18 cellular contexts compared by ENCODE assay signal in the genomic region with DNA sequence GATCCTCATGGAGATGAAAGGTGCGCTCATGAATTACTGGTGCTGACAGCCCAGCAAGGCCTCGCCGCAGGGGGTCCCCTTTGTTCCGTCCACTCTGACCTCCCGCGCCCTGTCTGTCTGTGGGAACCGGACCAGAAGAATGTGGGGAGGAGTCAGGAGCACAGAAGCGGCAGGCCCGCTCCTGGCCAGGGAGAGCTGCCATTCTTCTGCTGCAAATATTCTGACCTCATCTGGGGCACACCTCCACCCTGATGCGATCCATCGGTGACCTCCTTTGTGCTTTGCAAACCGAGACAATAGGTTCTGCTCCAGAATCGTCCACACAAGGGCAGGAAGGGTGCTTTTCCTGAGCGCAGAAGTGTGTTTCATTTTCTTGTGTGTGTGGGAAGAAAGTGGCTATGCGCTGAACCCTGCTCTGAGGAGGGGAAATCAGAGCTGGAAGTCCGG.
A peak's percentile ranks its signal among the peaks of the same experiment; 100 is the strongest.
DNase-seq lines count a peak whose midpoint lies in the region; ATAC-seq and TF ChIP-seq lines count a peak whose summit lies in the region.
"Had no signal": no experiment of that assay in that cellular context is flagged by ENCODE, and none has a peak within 500 bp of the region (broad histone marks: within the 10 kb centered on the region; RNA-seq: fewer than 3 reads in every experiment).

No MANE protein-coding gene starts in this region.

- H3K27me3 ChIP-seq in MM.1S (replicated peaks; ENCODE audit: insufficient read depth, low read length) (no peaks in the 10 kb centered on the region; the same call in 1 of the 2 replicates), hepatocyte (peaks cover 65% of the 10 kb centered on the region), neural cell (ENCODE audit: insufficient read depth, low read depth, low read length) (no peaks in the 10 kb centered on the region), gastroesophageal sphincter (peaks cover 97% of the 10 kb centered on the region)

- H3F3A ChIP-seq in MM.1S (ENCODE audit: insufficient read depth, low read length): peaks cover 17% of the 10 kb centered on the region
- no peaks in the 10 kb centered on the region for H3F3A ChIP-seq in neural cell (ENCODE audit: insufficient read depth, low read length, poor library complexity, severe bottlenecking)

- peak overlapping the region; percentile 79 for H3K4me2 ChIP-seq in MM.1S (ENCODE audit: low read depth, low read length)
- H3K4me2 ChIP-seq in hepatocyte: peak overlapping the region; percentile 60
- H3K4me2 ChIP-seq in neural cell (ENCODE audit: low read length): no peak overlapping the region

- TF ChIP-seq CTCF in MM.1S (IDR thresholded peaks at IDR 0.05; ENCODE audit: low read length) (no peak), hepatocyte (IDR thresholded peaks at IDR 0.05; ENCODE audit: poor library complexity) (no peak), neural cell (IDR thresholded peaks at IDR 0.05; ENCODE audit: poor library complexity, severe bottlenecking) (no peak), foreskin fibroblast (IDR thresholded peaks at IDR 0.05; ENCODE audit: low read depth, low read length) (no peak), gastroesophageal sphincter (IDR thresholded peaks at IDR 0.05) (no peak)

- H3K9me2 ChIP-seq in MM.1S (replicated peaks; ENCODE audit: insufficient read depth, low read length) (no peaks in the 10 kb centered on the region), hepatocyte (replicated peaks; ENCODE audit: insufficient read depth) (no peaks in the 10 kb centered on the region), neural cell (ENCODE audit: insufficient read depth, low read length) (no peaks in the 10 kb centered on the region)

- H3K4me1 ChIP-seq in ES-I3 (ENCODE audit: insufficient read depth, low read length) (peaks cover 15% of the 10 kb centered on the region; the same call in 1 of the 2 replicates), MM.1S (ENCODE audit: low read length) (peaks cover 6% of the 10 kb centered on the region), hepatocyte (ENCODE audit: insufficient read depth) (no peaks in the 10 kb centered on the region), gastroesophageal sphincter (no peaks in the 10 kb centered on the region)

- no peaks in the 10 kb centered on the region for H3K9me3 ChIP-seq in ES-I3 (ENCODE audit: control insufficient read depth, insufficient read depth, low read length)
- no peaks in the 10 kb centered on the region for H3K9me3 ChIP-seq in MM.1S (replicated peaks; ENCODE audit: insufficient read depth, low read length)
- H3K9me3 ChIP-seq in hepatocyte (ENCODE audit: low read depth): no peaks in the 10 kb centered on the region
- no peaks in the 10 kb centered on the region for H3K9me3 ChIP-seq in neural cell (ENCODE audit: low read length)
- H3K9me3 ChIP-seq in gastroesophageal sphincter: no peaks in the 10 kb centered on the region
- H3K9me3 ChIP-seq: spleen had no signal

- no peak for DNase-seq in MM.1S
- no peak for DNase-seq in hepatocyte (ENCODE audit: low spot score)
- DNase-seq in foreskin fibroblast: no peak
- DNase-seq in nucleus accumbens (lab: John Stamatoyannopoulos, UW): no peak
- DNase-seq in stimulated activated CD4-positive, alpha-beta T cell treated with anti-CD3 and anti-CD28 coated beads, Interleukin-4, amount 100 ng/mL, for 1 hour: no peak
- DNase-seq: activated CD4-positive, alpha-beta T cell treated with anti-CD3 and anti-CD28 coated beads, Interleukin-2, amount 10 ng/mL, durations not matched to agents 7 days and 5 days; activated T-cell treated with anti-CD3 and anti-CD28 coated beads, Interleukin-2, amount 50 U/mL, for 48 hours; head of caudate nucleus; NCI-H1092 treated with DMSO at 0.1 percent for 48 hours; NK-92 treated with Interleukin-12 subunit alpha and Interleukin-12 subunit beta, amount 100 ng/mL, for 24 hours; occipital lobe; SHP77 treated with DMSO at 0.1 percent for 48 hours; spleen; stimulated activated naive CD8-positive, alpha-beta T cell treated with anti-CD3 and anti-CD28 coated beads, Interleukin-15, Interleukin-2, amounts not matched to agents 100 U/mL and 50 U/mL, for 24 hours; T1000 had no signal

- H3K9ac ChIP-seq in ES-I3 (ENCODE audit: low read depth, low read length) (peak overlapping the region; percentile 35; the same call in 1 of the 2 replicates), MM.1S (ENCODE audit: low read length) (peak overlapping the region; percentile 11; the same call in 1 of the 2 replicates), neural cell (ENCODE audit: low read length) (peak overlapping the region; percentile 28)

- TF ChIP-seq RAD21 in neural cell (conservative IDR thresholded peaks at IDR 0.05): no peak

- H3K79me2 ChIP-seq in MM.1S (ENCODE audit: low read length) (no peaks in the 10 kb centered on the region), hepatocyte (no peaks in the 10 kb centered on the region), neural cell (replicated peaks; ENCODE audit: insufficient read depth, low read length) (no peaks in the 10 kb centered on the region)

- no peak for ATAC-seq in gastroesophageal sphincter
- ATAC-seq: stimulated activated naive CD8-positive, alpha-beta T cell treated with anti-CD3 and anti-CD28 coated beads, Interleukin-15, Interleukin-2, amounts not matched to agents 100 U/mL and 50 U/mL, for 24 hours had no signal

- TF ChIP-seq EP300 in neural cell (conservative IDR thresholded peaks at IDR 0.05; ENCODE audit: poor library complexity, severe bottlenecking) (no peak), gastroesophageal sphincter (IDR thresholded peaks at IDR 0.05) (no peak)

- WGBS in hepatocyte (ENCODE audit: low lambda C conversion rate, missing lambda C conversion rate): 9% methylated on average over 16 of the region's 16 CpGs
- 0 to 20% methylated on average over 1 to 3 of the region's 16 CpGs for WGBS in gastroesophageal sphincter (ENCODE audit: low coverage in 1 of 2), 2 donors

- no peaks in the 10 kb centered on the region for H4K20me1 ChIP-seq in MM.1S (ENCODE audit: insufficient read depth, low read length)
- no peaks in the 10 kb centered on the region for H4K20me1 ChIP-seq in hepatocyte (ENCODE audit: insufficient read depth, poor library complexity, severe bottlenecking)
- H4K20me1 ChIP-seq in neural cell (ENCODE audit: insufficient read depth): no peaks in the 10 kb centered on the region

- no peak for TF ChIP-seq POLR2A in gastroesophageal sphincter (IDR thresholded peaks at IDR 0.05)

- peak overlapping the region; percentile 51 for H3K4me3 ChIP-seq in MM.1S (ENCODE audit: low read length)
- no peak overlapping the region for H3K4me3 ChIP-seq in hepatocyte
- H3K4me3 ChIP-seq in neural cell (ENCODE audit: low read length): peak overlapping the region; percentile 11
- no peak overlapping the region for H3K4me3 ChIP-seq in foreskin fibroblast (ENCODE audit: low read depth in 1 of 2, low read length in 2 of 2)
- H3K4me3 ChIP-seq in gastroesophageal sphincter: no peak overlapping the region
- H3K4me3 ChIP-seq: spleen had no signal

- H3K27ac ChIP-seq in MM.1S (ENCODE audit: low read length): no peak overlapping the region
- no peak overlapping the region for H3K27ac ChIP-seq in hepatocyte
- peak overlapping the region; percentile 4 for H3K27ac ChIP-seq in neural cell (ENCODE audit: low read length)
- no peak overlapping the region for H3K27ac ChIP-seq in gastroesophageal sphincter
- H3K27ac ChIP-seq: spleen had no signal

- no peaks in the 10 kb centered on the region for H3K36me3 ChIP-seq in ES-I3 (ENCODE audit: insufficient read depth, low read length)
- no peaks in the 10 kb centered on the region for H3K36me3 ChIP-seq in MM.1S (replicated peaks; ENCODE audit: insufficient read depth, low read length)
- H3K36me3 ChIP-seq in hepatocyte (replicated peaks; ENCODE audit: insufficient read depth, low read depth): no peaks in the 10 kb centered on the region
- H3K36me3 ChIP-seq in neural cell (ENCODE audit: insufficient read depth, low read length): no peaks in the 10 kb centered on the region
- H3K36me3 ChIP-seq in gastroesophageal sphincter: no peaks in the 10 kb centered on the region
- H3K36me3 ChIP-seq: spleen had no signal

- peak overlapping the region; percentile 25; the same call in 1 of the 2 replicates for H2AFZ ChIP-seq in MM.1S (ENCODE audit: low read length)
- no peak overlapping the region for H2AFZ ChIP-seq in hepatocyte
- H2AFZ ChIP-seq in neural cell (ENCODE audit: low read depth, low read length): no peak overlapping the region

TF ChIP-seq in neural cell, 6 proteins besides CTCF, POLR2A, EP300 and RAD21:
- TF ChIP-seq SMC3 (conservative IDR thresholded peaks at IDR 0.05; ENCODE audit: poor library complexity) (no peak), EZH2 (IDR thresholded peaks at IDR 0.05; ENCODE audit: borderline replicate concordance, insufficient read depth, low read length, poor library complexity, severe bottlenecking) (no peak), REST (IDR thresholded peaks at IDR 0.05; ENCODE audit: borderline replicate concordance) (no peak), MXI1 (conservative IDR thresholded peaks at IDR 0.05; ENCODE audit: poor library complexity, severe bottlenecking) (no peak), TAF1 (IDR thresholded peaks at IDR 0.05; ENCODE audit: low read depth) (no peak), POLR2AphosphoS5 (IDR thresholded peaks at IDR 0.05) (no peak)

Comparison
In these comparisons a context has a peak if more than half of its experiments do, and no peak if none do; other contexts are left out.
1. H3K4me3 ChIP-seq: peak in MM.1S (single experiment) and neural cell (single experiment); none in hepatocyte (single experiment), foreskin fibroblast (0 of 2) and gastroesophageal sphincter (0 of 2).
2. Peak in every context shown above with its lines, with median percentiles within 50 percentile points of each other: H3K9ac ChIP-seq.